Comparison of ENCODE assay signal across 20 cellular contexts in genomic region chr17:8732406-8733065, GRCh38. TPM values are rescaled to one million over a fixed set of nuclear protein-coding genes. Genes with fewer than 3 reads are reported as not detected.
"Had no signal": no experiment of that assay in that cellular context is flagged by ENCODE, and none has a peak within 500 bp of the region (broad histone marks: within the 10 kb centered on the region; RNA-seq: fewer than 3 reads in every experiment).

No MANE protein-coding gene starts in this region.

- H3K4me1 ChIP-seq: adrenal gland, left lung had no signal

- H3K36me3 ChIP-seq: adrenal gland, brain microvascular endothelial cell, left lung, neutrophil, WERI-Rb-1 had no signal

- H3K27ac ChIP-seq: adrenal gland, brain microvascular endothelial cell, epithelial cell of prostate, left lung, neutrophil, WERI-Rb-1 had no signal

- DNase-seq: activated CD4-positive, alpha-beta memory T cell treated with anti-CD3 and anti-CD28 coated beads, Interleukin-2, amount 10 ng/mL, durations not matched to agents 7 days and 5 days; activated CD4-positive, alpha-beta T cell treated with anti-CD3 and anti-CD28 coated beads for 36 hours; activated effector memory CD4-positive, alpha-beta T cell treated with Interleukin-2 at 50 U/mL for 16 hours; activated naive CD4-positive, alpha-beta T cell treated with anti-CD3 and anti-CD28 coated beads, Interleukin-2, amount 50 U/mL, for 16 hours; activated T-cell treated with anti-CD3 and anti-CD28 coated beads, Interleukin-2, amount 50 U/mL, for 4 hours; adrenal gland; brain microvascular endothelial cell; effector memory CD8-positive, alpha-beta T cell; islet precursor cell; left lung; mucosa of descending colon; naive thymus-derived CD8-positive, alpha-beta T cell; posterior cingulate gyrus; retina; stimulated activated CD4-positive, alpha-beta T cell treated with anti-CD3 and anti-CD28 coated beads, Interleukin-2, amount 100 ng/mL, for 48 hours; trophoblast cell; WERI-Rb-1 had no signal

- H3K4me3 ChIP-seq: adrenal gland, left lung, mucosa of descending colon had no signal

- ATAC-seq: activated CD4-positive, alpha-beta T cell treated with anti-CD3 and anti-CD28 coated beads for 36 hours; activated T-cell treated with anti-CD3 and anti-CD28 coated beads, Interleukin-2, amount 50 U/mL, for 4 hours; effector memory CD8-positive, alpha-beta T cell; left lung; mucosa of descending colon; naive thymus-derived CD8-positive, alpha-beta T cell; stimulated activated memory B cell treated with anti-CD40 and anti-IgM and Interleukin-4, amounts not matched to agents 10 μg/mL and 1 μg/mL and 100 μg/mL, for 72 hours had no signal

- H3K27me3 ChIP-seq: adrenal gland, brain microvascular endothelial cell, left lung had no signal

- H3K9me3 ChIP-seq: adrenal gland, left lung, mucosa of descending colon, neutrophil had no signal

RNA-seq across cellular contexts. Expression of gene CCDC42, which starts 12.1 kb away (rescaled TPM):
- total RNA-seq: activated T-cell treated with anti-CD3 and anti-CD28 coated beads, Interleukin-2, amount 50 U/mL, for 4 hours; adrenal gland; left lung; mucosa of descending colon had no signal

RNA-seq across cellular contexts. Expression of gene SPDYE4, which starts 25.8 kb away (rescaled TPM):
- total RNA-seq: activated CD4-positive, alpha-beta memory T cell treated with anti-CD3 and anti-CD28 coated beads, Interleukin-2, amount 10 ng/mL, durations not matched to agents 7 days and 5 days; activated CD4-positive, alpha-beta T cell treated with anti-CD3 and anti-CD28 coated beads for 36 hours; activated T-cell treated with anti-CD3 and anti-CD28 coated beads, Interleukin-2, amount 50 U/mL, for 4 hours; adrenal gland; left lung; mucosa of descending colon; naive thymus-derived CD8-positive, alpha-beta T cell had no signal
